In the genomic region with DNA sequence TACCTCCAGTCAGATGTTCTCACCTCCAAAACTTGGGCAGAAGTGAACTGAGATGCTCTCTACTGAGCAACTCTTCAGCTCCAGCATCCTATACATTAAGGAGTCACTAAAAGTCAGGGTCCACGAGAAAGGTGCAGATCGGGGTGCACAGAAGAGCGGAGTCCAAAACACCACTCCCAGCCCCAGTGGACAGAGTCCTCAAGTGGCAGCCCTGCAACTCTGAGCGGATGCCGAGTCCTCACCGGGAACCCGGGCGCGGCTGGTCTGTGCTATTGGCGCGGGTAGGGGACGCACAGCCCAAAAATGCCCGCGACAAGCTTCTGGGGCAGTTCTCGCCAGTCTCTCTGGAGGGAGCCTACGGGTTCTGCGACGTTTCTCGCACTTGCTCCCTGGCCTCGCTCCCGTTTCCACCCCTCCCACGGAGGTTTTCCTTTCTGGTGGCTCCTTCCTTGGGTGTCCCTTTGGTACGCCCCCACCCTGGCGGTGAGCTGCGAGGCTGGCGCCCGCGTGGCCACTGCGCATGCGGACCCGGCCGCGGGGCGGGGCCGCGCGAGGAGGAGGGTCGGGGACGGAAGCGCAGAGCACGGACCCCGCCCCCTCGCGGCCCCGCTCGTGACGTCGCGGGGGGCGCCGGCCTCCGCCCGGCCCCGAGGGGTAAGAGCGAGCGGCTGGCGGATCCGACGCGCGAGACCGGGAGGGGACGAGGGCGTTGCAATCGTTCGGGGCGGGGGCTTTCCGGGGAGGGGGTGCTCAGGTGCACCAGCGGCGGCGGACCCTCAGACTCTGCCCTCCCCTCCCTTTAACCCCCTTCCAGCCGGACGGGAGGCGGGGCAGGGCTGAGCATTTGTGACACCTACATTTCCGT, we compare ENCODE assay signal across 8 cellular contexts. TPM values are rescaled to one million over a fixed set of nuclear protein-coding genes. Genes with fewer than 3 reads are reported as not detected.
DNase-seq lines count a peak whose midpoint lies in the region; ATAC-seq, FAIRE-seq and TF ChIP-seq lines count a peak whose summit lies in the region.

A gene with protein sequence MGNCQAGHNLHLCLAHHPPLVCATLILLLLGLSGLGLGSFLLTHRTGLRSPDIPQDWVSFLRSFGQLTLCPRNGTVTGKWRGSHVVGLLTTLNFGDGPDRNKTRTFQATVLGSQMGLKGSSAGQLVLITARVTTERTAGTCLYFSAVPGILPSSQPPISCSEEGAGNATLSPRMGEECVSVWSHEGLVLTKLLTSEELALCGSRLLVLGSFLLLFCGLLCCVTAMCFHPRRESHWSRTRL (plus strand): TSS at position 601 of the 865 bp plus-strand sequence. CDS start 1,065 bp downstream, outside the sequence.

- ATAC-seq in HG02884 (IDR thresholded peaks at IDR 0.05; ENCODE audit: unreplicated experiment) (peak; percentile 82), GM18873 (IDR thresholded peaks at IDR 0.05; ENCODE audit: low FRiP score, unreplicated experiment) (no peak)

- WGBS in hepatocyte (ENCODE audit: low lambda C conversion rate, missing lambda C conversion rate): under 1% methylated on average over 49 of the region's 75 CpGs

- in situ Hi-C loops in GM13976 (cut with MboI; ENCODE audit: low sequenced_read_pairs, unreplicated experiment): no loop called here

- H3K27ac Mint-ChIP-seq in astrocyte (ENCODE audit: unreplicated experiment): peak within 1 kb of the TSS; percentile 97

- FAIRE-seq in astrocyte (lab: Jason Lieb, UNC): no peak

- H3K4me2 ChIP-seq in astrocyte (ENCODE audit: low read length): peak within 1 kb of the TSS; percentile 99
- H3K4me2 ChIP-seq in hepatocyte: peak within 1 kb of the TSS; percentile 92

- H4K20me1 ChIP-seq in astrocyte (ENCODE audit: insufficient read depth, low read length): no peaks in the 10 kb centered on the region
- no peaks in the 10 kb centered on the region for H4K20me1 ChIP-seq in hepatocyte (ENCODE audit: insufficient read depth, poor library complexity, severe bottlenecking)

- peak within 1 kb of the TSS; percentile 93 for H3K4me3 Mint-ChIP-seq in astrocyte (ENCODE audit: unreplicated experiment)

- H3K27ac ChIP-seq in astrocyte (ENCODE audit: low read depth, low read length) (peak within 1 kb of the TSS; percentile 81), hepatocyte (peak within 1 kb of the TSS; percentile 94)

- H3K4me1 ChIP-seq in astrocyte (ENCODE audit: insufficient read depth, low read length) (peaks cover 13% of the 10 kb centered on the region), hepatocyte (ENCODE audit: insufficient read depth) (peaks cover 5% of the 10 kb centered on the region)

- H3K27me3 ChIP-seq in astrocyte (ENCODE audit: insufficient read depth, low read length) (no peaks in the 10 kb centered on the region), hepatocyte (no peaks in the 10 kb centered on the region)

- H3K4me1 Mint-ChIP-seq in astrocyte (ENCODE audit: low read depth, unreplicated experiment): peaks cover 11% of the 10 kb centered on the region

- peak within 1 kb of the TSS; percentile 94 for H2AFZ ChIP-seq in astrocyte (ENCODE audit: low read depth, low read length)
- H2AFZ ChIP-seq in hepatocyte: peak within 1 kb of the TSS; percentile 84

- no peaks in the 10 kb centered on the region for H3K9me2 ChIP-seq in hepatocyte (replicated peaks; ENCODE audit: insufficient read depth)

- H3K4me3 ChIP-seq in astrocyte (ENCODE audit: insufficient read depth, low read depth, low read length) (peak within 1 kb of the TSS; percentile 75), hepatocyte (peak within 1 kb of the TSS; percentile 54), retinal pigment epithelial cell (ENCODE audit: low read length) (peak within 1 kb of the TSS; percentile 77)

- no peaks in the 10 kb centered on the region for H3K9me3 Mint-ChIP-seq in astrocyte (ENCODE audit: unreplicated experiment)

- H3K36me3 ChIP-seq in astrocyte (ENCODE audit: insufficient read depth, low read length) (no peaks in the 10 kb centered on the region), hepatocyte (replicated peaks; ENCODE audit: insufficient read depth, low read depth) (no peaks in the 10 kb centered on the region)

- H3K9me3 ChIP-seq in astrocyte (ENCODE audit: insufficient read depth, low read depth, low read length) (no peaks in the 10 kb centered on the region), hepatocyte (ENCODE audit: low read depth) (no peaks in the 10 kb centered on the region)

- no peaks in the 10 kb centered on the region for H3K27me3 Mint-ChIP-seq in astrocyte (ENCODE audit: low read depth, unreplicated experiment)

- H3K79me2 ChIP-seq in astrocyte (ENCODE audit: insufficient read depth, low read length) (no peaks in the 10 kb centered on the region), hepatocyte (peaks cover 5% of the 10 kb centered on the region)

- peak; percentile 99 for DNase-seq in GM13976 (ENCODE audit: low spot score)
- DNase-seq in NCI-H1930 (lab: John Stamatoyannopoulos, UW): peak; percentile 84 to 97
- DNase-seq in T-helper 22 cell (ENCODE audit: low read depth): peak; percentile 90
- peak; percentile 62 for DNase-seq in astrocyte (ENCODE audit: low read depth)
- DNase-seq in hepatocyte (ENCODE audit: low spot score): peak; percentile 96
- DNase-seq in retinal pigment epithelial cell (ENCODE audit: low read depth): no peak

- H3K9ac ChIP-seq in astrocyte (ENCODE audit: low read length): peak within 1 kb of the TSS; percentile 89

- peaks cover 11% of the 10 kb centered on the region for H3K36me3 Mint-ChIP-seq in astrocyte (ENCODE audit: low read depth, unreplicated experiment)

- TF ChIP-seq CTCF in GM13976 (IDR thresholded peaks at IDR 0.05; ENCODE audit: borderline replicate concordance, control extremely low read depth, extremely low read depth, insufficient read depth, missing control alignments) (no peak), astrocyte (IDR thresholded peaks at IDR 0.05; ENCODE audit: insufficient read depth, low read depth, low read length) (peak; percentile 12), hepatocyte (IDR thresholded peaks at IDR 0.05; ENCODE audit: poor library complexity) (peak; percentile 30), retinal pigment epithelial cell (conservative IDR thresholded peaks at IDR 0.05; ENCODE audit: low read depth, low read length) (peak; percentile 43)

RNA-seq across cellular contexts. Expression of the gene that starts here (rescaled TPM):
- total RNA-seq in astrocyte (96.6 and 104 TPM in 2 replicates), hepatocyte (106 and 119 TPM in 2 replicates)
- polyA plus RNA-seq in hepatocyte: 175 and 189 TPM in 2 replicates
